In the genomic region with DNA sequence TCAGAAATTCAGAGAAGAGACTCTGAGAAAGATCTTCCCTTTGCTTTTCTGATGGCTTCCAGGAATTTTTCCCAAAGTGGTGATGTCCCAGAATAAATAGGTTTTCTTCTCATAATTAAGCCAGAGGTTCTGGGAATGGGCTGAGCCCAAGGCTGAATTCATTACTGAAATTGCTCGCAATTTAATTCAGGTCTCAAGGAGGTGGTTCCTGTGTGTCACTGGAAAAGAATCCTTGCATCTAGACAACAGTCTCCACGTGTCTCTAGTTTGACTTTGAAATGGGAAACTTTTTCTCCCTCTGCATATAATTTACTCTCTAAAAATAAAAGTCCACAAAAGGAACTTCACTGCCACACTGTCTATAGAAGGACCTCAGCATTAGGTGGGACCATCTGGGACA, we compare ENCODE assay signal across 26 cellular contexts. TPM values are rescaled to one million over a fixed set of nuclear protein-coding genes. Genes with fewer than 3 reads are reported as not detected.
DNase-seq lines count a peak whose midpoint lies in the region; ATAC-seq and TF ChIP-seq lines count a peak whose summit lies in the region.
"Had no signal": no experiment of that assay in that cellular context is flagged by ENCODE, and none has a peak within 500 bp of the region (broad histone marks: within the 10 kb centered on the region; RNA-seq: fewer than 3 reads in every experiment).

No MANE protein-coding gene starts in this region.

- no peaks in the 10 kb centered on the region for H3K36me3 ChIP-seq in GM23248 (ENCODE audit: low read depth)
- H3K36me3 ChIP-seq: HAP-1 had no signal

- no peak for TF ChIP-seq CTCF in GM10266 (IDR thresholded peaks at IDR 0.05; ENCODE audit: control insufficient read depth, insufficient read depth, low read depth, missing control alignments)

- 3 to 6% methylated on average over 2 of the region's 2 CpGs for WGBS in GM23248 (ENCODE audit: low coverage in 1 of 2, low lambda C conversion rate in 2 of 2, missing lambda C conversion rate in 2 of 2), 2 experiments

- in situ Hi-C loops in GM23248 (cut with MboI): no loop called here

- DNase-seq in AG08395 (ENCODE audit: low spot score) (peak; percentile 38), GM23248 (peak; percentile 62), iris pigment epithelial cell (ENCODE audit: low read depth) (peak; percentile 21), NCI-H1417 treated with DMSO at 0.1 percent for 48 hours (lab: John Stamatoyannopoulos, UW) (no peak), GM10266 (ENCODE audit: extremely low spot score) (no peak), DMS114 treated with DMSO at 0.1 percent for 48 hours (lab: John Stamatoyannopoulos, UW; ENCODE audit: unreplicated experiment) (no peak), dedifferentiated amniotic fluid mesenchymal stem cell (ENCODE audit: extremely low spot score) (no peak)
- DNase-seq: ACHN; DMS79; KG1; NCI-H1092 treated with DMSO at 0.1 percent for 48 hours; NCI-H146; NCI-H2029; NCI-H226; NCI-H510A treated with DMSO at 0.1 percent for 48 hours; NCI-H748 treated with DMSO at 0.1 percent for 48 hours; NK-92 treated with Interleukin-12 subunit alpha and Interleukin-12 subunit beta, amount 100 ng/mL, for 24 hours; SIG-M5; T-helper 1 cell had no signal

- no peaks in the 10 kb centered on the region for H4K20me1 ChIP-seq in GM23248 (ENCODE audit: insufficient read depth)

- no peaks in the 10 kb centered on the region for H3K27me3 ChIP-seq in GM23248 (replicated peaks; ENCODE audit: insufficient read depth)

- peak overlapping the region; percentile 48 for H3K4me2 ChIP-seq in GM23248 (ENCODE audit: unreplicated experiment)

- no peaks in the 10 kb centered on the region for H3K79me2 ChIP-seq in GM23248 (ENCODE audit: insufficient read depth)

- no peaks in the 10 kb centered on the region for H3K9me3 ChIP-seq in GM23248 (ENCODE audit: low read depth)
- H3K9me3 ChIP-seq: HAP-1 had no signal

- H3K4me3 ChIP-seq in GM23248: no peak overlapping the region
- H3K4me3 ChIP-seq: HAP-1 had no signal

- H3F3A ChIP-seq in GM23248 (ENCODE audit: insufficient read depth): peaks cover 19% of the 10 kb centered on the region

- H2AFZ ChIP-seq in GM23248: peak overlapping the region; percentile 12; the same call in 1 of the 2 replicates

- H3K9me2 ChIP-seq in GM23248 (ENCODE audit: insufficient read depth): no peaks in the 10 kb centered on the region

- peak; percentile 77 for ATAC-seq in SK-N-SH treated with all-trans-retinoic acid at 6 μM for 48 hours
- ATAC-seq: HepG2, Panc1 had no signal

- peak overlapping the region; percentile 23 for H3K27ac ChIP-seq in GM23248
- H3K27ac ChIP-seq: 22Rv1, HL-60 had no signal

- peaks cover 18% of the 10 kb centered on the region for H3K4me1 ChIP-seq in GM23248 (ENCODE audit: insufficient read depth)
- H3K4me1 ChIP-seq: HAP-1 had no signal

- H3K9ac ChIP-seq in GM23248: no peak overlapping the region

TF ChIP-seq in SK-N-SH treated with all-trans-retinoic acid at 6 μM for 48 hours, 23 proteins besides CTCF, POLR2A, EP300 and RAD21:
- TF ChIP-seq ESRRG (CRISPR knock-in tag; IDR thresholded peaks at IDR 0.05): no peak

RNA-seq across cellular contexts. Expression of a gene that starts 27.8 kb away (rescaled TPM):
- total RNA-seq in GM23248 (2014; rRNA removed; shearing (Covaris generic)): 9.0 and 16.9 TPM in 2 replicates
- 17.0 and 17.4 TPM in 2 replicates for polyA plus RNA-seq in GM23248 (2016; fragmentation: Nextera tagmentation; extraction: Ambion mirVana)

RNA-seq across cellular contexts. Expression of a gene that starts 57.0 kb away (rescaled TPM):
- 1.4 and 1.8 TPM in 2 replicates for total RNA-seq in GM23248 (2014; rRNA removed; shearing (Covaris generic))
- 0.56 and 1.0 TPM in 2 replicates for polyA plus RNA-seq in GM23248 (2016; fragmentation: Nextera tagmentation; extraction: Ambion mirVana)
- total RNA-seq: G401 had no signal

Comparison
In these comparisons a context has a peak if more than half of its experiments do, and no peak if none do; other contexts are left out.
1. DNase-seq: peak in AG08395 (single experiment), GM23248 (single experiment) and iris pigment epithelial cell (single experiment); none in NCI-H1417 treated with DMSO at 0.1 percent for 48 hours (single experiment), GM10266 (single experiment), DMS114 treated with DMSO at 0.1 percent for 48 hours (single experiment) and dedifferentiated amniotic fluid mesenchymal stem cell (single experiment).